In genomic region chr20:9535457-9535856, GRCh38 we compare ENCODE assay signal across 10 cellular contexts. TPM values are rescaled to one million over a fixed set of nuclear protein-coding genes. Genes with fewer than 3 reads are reported as not detected.
"Had no signal": no experiment of that assay in that cellular context is flagged by ENCODE, and none has a peak within 500 bp of the region (broad histone marks: within the 10 kb centered on the region; RNA-seq: fewer than 3 reads in every experiment).

No MANE protein-coding gene starts in this region.

- H3K36me3 Mint-ChIP-seq: IgD-negative memory B cell had no signal

- H3K4me2 ChIP-seq: KMS-11 had no signal

- H3K27me3 Mint-ChIP-seq: IgD-negative memory B cell had no signal

- H3K27ac ChIP-seq: HL-60, KMS-11 had no signal

- DNase-seq: IMR-90, KBM-7, KG1 had no signal

- H3K4me1 Mint-ChIP-seq: IgD-negative memory B cell had no signal

- H3K9ac ChIP-seq: KMS-11 had no signal

- H3K4me3 ChIP-seq: K562 had no signal

- H3K4me3 Mint-ChIP-seq: IgD-negative memory B cell had no signal

- ATAC-seq: HepG2, K562 had no signal

RNA-seq across cellular contexts. Expression of gene LAMP5, which starts 21.1 kb away (rescaled TPM):
- total RNA-seq: HepG2, HT-29, HT1080, IMR-90, K562 had no signal
- polyA plus RNA-seq: HepG2, IMR-90, K562 had no signal
